9 cellular contexts compared by ENCODE assay signal in genomic region chr4:10461850-10462400, GRCh38. TPM values are rescaled to one million over a fixed set of nuclear protein-coding genes. Genes with fewer than 3 reads are reported as not detected.
DNase-seq lines count a peak whose midpoint lies in the region; ATAC-seq, FAIRE-seq and TF ChIP-seq lines count a peak whose summit lies in the region.
"Had no signal": no experiment of that assay in that cellular context is flagged by ENCODE, and none has a peak within 500 bp of the region (broad histone marks: within the 10 kb centered on the region; RNA-seq: fewer than 3 reads in every experiment).

No MANE protein-coding gene starts in this region.

- no peak for FAIRE-seq in endothelial cell of umbilical vein (lab: Jason Lieb, UNC)

- no peaks in the 10 kb centered on the region for H3K79me2 ChIP-seq in OCI-LY3 (ENCODE audit: low read length)
- no peaks in the 10 kb centered on the region for H3K79me2 ChIP-seq in endothelial cell of umbilical vein (ENCODE audit: control insufficient read depth, insufficient read depth, low read length)

- TF ChIP-seq POLR2A in endothelial cell of umbilical vein (IDR thresholded peaks at IDR 0.05; ENCODE audit: low read depth, low read length): no peak

- H3K36me3 Mint-ChIP-seq in CD14-positive monocyte (peaks cover 4 to 6% of the 10 kb centered on the region in 2 donors), neural crest cell (ENCODE audit: low read depth) (peaks cover 25% of the 10 kb centered on the region)

- H3K9me1 ChIP-seq in endothelial cell of umbilical vein (replicated peaks; ENCODE audit: control insufficient read depth, extremely low read depth, insufficient read depth, low read length): no peaks in the 10 kb centered on the region

- no peak for TF ChIP-seq CTCF in CD14-positive monocyte (IDR thresholded peaks at IDR 0.05)
- TF ChIP-seq CTCF in OCI-LY3 (IDR thresholded peaks at IDR 0.05; ENCODE audit: low read depth, low read length): no peak
- TF ChIP-seq CTCF in endothelial cell of umbilical vein (IDR thresholded peaks at IDR 0.05; ENCODE audit: extremely low read depth in 1 of 2, insufficient read depth in 1 of 2, low read depth in 1 of 2, low read length in 2 of 2): no peak
- no peak for TF ChIP-seq CTCF in neural crest cell (conservative IDR thresholded peaks at IDR 0.05)

- H4K20me1 ChIP-seq in OCI-LY3 (ENCODE audit: insufficient read depth, low read length) (no peaks in the 10 kb centered on the region), endothelial cell of umbilical vein (replicated peaks; ENCODE audit: control insufficient read depth, extremely low read depth, insufficient read depth, low read length) (no peaks in the 10 kb centered on the region)

- H3K9me3 Mint-ChIP-seq in CD14-positive monocyte: peaks cover 3 to 25% (median 20%) of the 10 kb centered on the region in 7 donors
- H3K9me3 Mint-ChIP-seq in neural crest cell: peaks cover 15% of the 10 kb centered on the region

- H3K4me1 Mint-ChIP-seq in CD14-positive monocyte (peaks cover 17% of the 10 kb centered on the region), neural crest cell (peaks cover 10% of the 10 kb centered on the region)

- no TSS peak for BruUV-seq in endothelial cell of umbilical vein (replicated peaks; lab: Mats Ljungman, UMichigan)

- H3K4me3 ChIP-seq in OCI-LY3 (ENCODE audit: low read length) (no peak overlapping the region), endothelial cell of umbilical vein (replicated peaks in 1 of 3; ENCODE audit: insufficient read depth in 1 of 3, low read depth in 1 of 3, low read length in 3 of 3) (peak overlapping the region in 2 of 3 experiments; percentile 21 to 27)

- H3K4me2 ChIP-seq in OCI-LY3 (ENCODE audit: low read length) (peak overlapping the region; percentile 53; the same call in 1 of the 2 replicates), endothelial cell of umbilical vein (ENCODE audit: insufficient read depth, low read length) (peak overlapping the region; percentile 34)

- H3K9me3 ChIP-seq in OCI-LY3 (ENCODE audit: insufficient read depth, low read length) (no peaks in the 10 kb centered on the region), endothelial cell of umbilical vein (replicated peaks; ENCODE audit: control insufficient read depth, insufficient read depth, low read length) (no peaks in the 10 kb centered on the region)
- H3K9me3 ChIP-seq: prostate gland had no signal

- no peak overlapping the region for H3K27ac ChIP-seq in OCI-LY3 (ENCODE audit: low read length)
- no peak overlapping the region for H3K27ac ChIP-seq in endothelial cell of umbilical vein (ENCODE audit: insufficient read depth, low read depth, low read length)
- H3K27ac ChIP-seq: prostate gland had no signal

- ATAC-seq in HG02870 (IDR thresholded peaks at IDR 0.05; ENCODE audit: unreplicated experiment): no peak
- ATAC-seq in left colon: no peak
- ATAC-seq in HG03342 (IDR thresholded peaks at IDR 0.05; ENCODE audit: unreplicated experiment): no peak

- H2AFZ ChIP-seq in OCI-LY3 (ENCODE audit: low read depth, low read length) (no peak overlapping the region), endothelial cell of umbilical vein (ENCODE audit: low read depth, low read length) (peak overlapping the region; percentile 55)

- H3K9ac ChIP-seq in OCI-LY3 (ENCODE audit: low read length): no peak overlapping the region
- no peak overlapping the region for H3K9ac ChIP-seq in endothelial cell of umbilical vein (replicated peaks; ENCODE audit: extremely low read depth, insufficient read depth, low read length)

- intact Hi-C loops in CD14-positive monocyte (cut with micrococcal nuclease): no loop called here
- intact Hi-C loops in endothelial cell of umbilical vein (cut with micrococcal nuclease): loop anchor here (1.0 to 10.0 kb wide), 4 partner anchors 68 to 193 kb away; no protein-coding TSS in a partner anchor
- intact Hi-C loops in left colon (cut with DNase I, micrococcal nuclease): no loop called here

- dilution Hi-C loops in endothelial cell of umbilical vein (cut with MboI; ENCODE audit: extremely low pct_ligation_motif_present, low sequenced_read_pairs): no loop called here

- no peak overlapping the region for H3K27ac Mint-ChIP-seq in CD14-positive monocyte
- no peak overlapping the region for H3K27ac Mint-ChIP-seq in neural crest cell (ENCODE audit: unreplicated experiment)

- H3K36me3 ChIP-seq in OCI-LY3 (replicated peaks; ENCODE audit: low read depth, low read length): no peaks in the 10 kb centered on the region
- H3K36me3 ChIP-seq in endothelial cell of umbilical vein (ENCODE audit: control insufficient read depth in 2 of 2, extremely low read depth in 1 of 2, insufficient read depth in 2 of 2, low read length in 2 of 2): no peaks in the 10 kb centered on the region
- H3K36me3 ChIP-seq: prostate gland had no signal

- H3K4me3 Mint-ChIP-seq in CD14-positive monocyte: peak overlapping the region; percentile 74 to 92
- H3K4me3 Mint-ChIP-seq in neural crest cell: peak overlapping the region; percentile 87

- POLR2A ChIA-PET in endothelial cell of umbilical vein (lab: Charles Lee): no interaction called here

- peaks cover 4% of the 10 kb centered on the region for H3K4me1 ChIP-seq in OCI-LY3 (ENCODE audit: low read length)
- peaks cover 14% of the 10 kb centered on the region for H3K4me1 ChIP-seq in endothelial cell of umbilical vein (ENCODE audit: control insufficient read depth, extremely low read depth, insufficient read depth, low read length)
- H3K4me1 ChIP-seq: prostate gland had no signal

- H3K27me3 ChIP-seq in OCI-LY3 (ENCODE audit: low read depth, low read length) (no peaks in the 10 kb centered on the region), endothelial cell of umbilical vein (ENCODE audit: control insufficient read depth in 2 of 2, insufficient read depth in 2 of 2, low read length in 2 of 2) (peaks cover 17 to 20% of the 10 kb centered on the region in 2 experiments)

- H3K27me3 Mint-ChIP-seq in CD14-positive monocyte (ENCODE audit: low read depth in 3 of 3) (peaks cover 51 to 63% (median 55%) of the 10 kb centered on the region in 3 donors), neural crest cell (ENCODE audit: low read depth) (peaks cover 62% of the 10 kb centered on the region)

- DNase-seq in CD14-positive monocyte (ENCODE audit: low spot score): no peak
- no peak for DNase-seq in endothelial cell of umbilical vein (ENCODE audit: low read depth, low spot score)
- DNase-seq in neural crest cell (ENCODE audit: low read depth, low spot score): no peak
- DNase-seq in NK-92 treated with Interleukin-12 subunit alpha and Interleukin-12 subunit beta, amount 100 ng/mL, for 24 hours (lab: John Stamatoyannopoulos, UW): no peak
- no peak for DNase-seq in left colon

- CTCF ChIA-PET in endothelial cell of umbilical vein (lab: Charles Lee): interaction anchor here (1.0 to 4.2 kb wide), 33 partner anchors 10 to 338 kb away, joined by 3 to 69 read pairs (median 7); no protein-coding TSS in a partner anchor

TF ChIP-seq in endothelial cell of umbilical vein, 7 proteins besides CTCF, POLR2A, EP300 and RAD21:
- TF ChIP-seq FOS (IDR thresholded peaks at IDR 0.05; ENCODE audit: borderline replicate concordance, insufficient read depth, low read length) (no peak), EZH2 (IDR thresholded peaks at IDR 0.05; ENCODE audit: borderline replicate concordance, low read depth, low read length, severe bottlenecking) (peak; percentile 12)

RNA-seq across cellular contexts. Expression of gene ZNF518B, which starts 4.7 kb away (rescaled TPM):
- polyA plus RNA-seq in CD14-positive monocyte (10 to 100 TPM in 1 of 2 donors, 1 to 10 TPM in 1; 5.4 to 11.3 TPM), endothelial cell of umbilical vein (8.1 and 9.5 TPM in 2 replicates)
- total RNA-seq in endothelial cell of umbilical vein (28.3 and 33.5 TPM in 2 replicates), neural crest cell (67.3 and 77.3 TPM in 2 replicates), left colon (10 to 100 TPM; 14.5 to 14.7 TPM)
- 9.4 and 10.0 TPM in 2 replicates for polyA plus RNA-seq in endothelial cell of umbilical vein (2011; cell fraction: cytosol; rRNA removed)
- polyA plus RNA-seq in endothelial cell of umbilical vein (2011; cell fraction: nucleus; rRNA removed): 18.7 and 20.6 TPM in 2 replicates
- polyA plus RNA-seq in endothelial cell of umbilical vein (2012): 15.2 and 17.1 TPM in 2 replicates
- 37.9 and 40.4 TPM in 2 replicates for polyA minus RNA-seq in endothelial cell of umbilical vein
- polyA minus RNA-seq in endothelial cell of umbilical vein (2011; cell fraction: cytosol; rRNA and poly(A)+ RNA removed): not detected
- 56.4 and 58.7 TPM in 2 replicates for polyA minus RNA-seq in endothelial cell of umbilical vein (2011; cell fraction: nucleus; rRNA and poly(A)+ RNA removed)
